Comparison of ENCODE assay signal across 19 cellular contexts in the genomic region with DNA sequence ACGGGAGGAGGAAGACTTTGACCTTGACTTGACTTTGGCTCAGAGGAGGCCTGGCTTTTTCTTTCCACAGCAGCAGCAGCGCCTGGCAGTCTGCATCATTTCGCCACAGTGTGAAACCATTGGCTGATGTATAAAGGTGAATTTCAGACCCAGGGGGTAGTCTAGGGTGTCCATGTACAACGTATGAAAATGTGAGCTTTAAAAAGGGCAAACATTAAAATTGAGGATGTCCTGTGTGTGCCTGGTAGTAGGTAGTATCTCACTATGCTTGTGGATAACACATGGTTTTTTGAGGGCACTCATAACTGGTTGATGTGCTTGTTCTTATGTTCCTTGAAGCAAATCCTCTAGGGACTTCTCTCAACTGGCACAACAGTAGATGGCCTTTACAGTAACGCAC.
"Had no signal": no experiment of that assay in that cellular context is flagged by ENCODE, and none has a peak within 500 bp of the region (broad histone marks: within the 10 kb centered on the region; RNA-seq: fewer than 3 reads in every experiment).

No MANE protein-coding gene starts in this region.

- DNase-seq: activated B cell treated with CpG ODN at 0.5 μM for 24 hours; activated CD4-positive, alpha-beta T cell treated with anti-CD3 and anti-CD28 coated beads for 4 hours; activated CD8-positive, alpha-beta T cell treated with anti-CD3 and anti-CD28 coated beads for 36 hours; activated naive CD4-positive, alpha-beta T cell treated with Interleukin-2 at 50 U/mL for 16 hours; activated T-cell treated with anti-CD3 and anti-CD28 coated beads, Interleukin-2, amount 50 U/mL, for 1 hour; body of pancreas; mesendoderm; naive thymus-derived CD4-positive, alpha-beta T cell; psoas muscle; right cardiac atrium; small intestine; stimulated activated CD4-positive, alpha-beta T cell treated with anti-CD3 and anti-CD28 coated beads, Interleukin-15, amount 100 ng/mL, for 24 hours; stimulated activated CD4-positive, alpha-beta T cell treated with anti-CD3 and anti-CD28 coated beads, Interleukin-4, amount 100 ng/mL, for 1 hour; stimulated activated naive CD8-positive, alpha-beta T cell treated with anti-CD3 and anti-CD28 coated beads, Interleukin-15, amount 100 ng/mL, for 72 hours; testis; upper lobe of right lung had no signal

- H3K4me2 ChIP-seq: neural progenitor cell had no signal

- H2AFZ ChIP-seq: neural progenitor cell had no signal

- H3K9ac ChIP-seq: neural progenitor cell had no signal

- H3K27me3 ChIP-seq: body of pancreas, neural progenitor cell, testis, upper lobe of right lung had no signal

- H3K36me3 ChIP-seq: neural progenitor cell, upper lobe of right lung had no signal

- H3K27ac ChIP-seq: body of pancreas, neural progenitor cell, psoas muscle, testis, upper lobe of right lung had no signal

- H3K9me3 ChIP-seq: body of pancreas, psoas muscle, testis, upper lobe of right lung had no signal

- FAIRE-seq: small intestine, TTC549 had no signal

- ATAC-seq: activated CD8-positive, alpha-beta T cell treated with anti-CD3 and anti-CD28 coated beads for 36 hours; activated T-helper 17 cell treated with anti-CD3 and anti-CD28 coated beads, Interleukin-2, amount 50 U/mL, for 72 hours; body of pancreas; naive thymus-derived CD4-positive, alpha-beta T cell; psoas muscle; right cardiac atrium; stimulated activated naive CD8-positive, alpha-beta T cell treated with anti-CD3 and anti-CD28 coated beads, Interleukin-15, amount 100 ng/mL, for 72 hours; upper lobe of right lung had no signal

- H3K4me3 ChIP-seq: body of pancreas, neural progenitor cell, psoas muscle, testis, upper lobe of right lung had no signal
